10 cellular contexts compared by ENCODE assay signal in genomic region chr3:12964713-12965612, GRCh38.
DNase-seq lines count a peak whose midpoint lies in the region; ATAC-seq and TF ChIP-seq lines count a peak whose summit lies in the region.
"Had no signal": no experiment of that assay in that cellular context is flagged by ENCODE, and none has a peak within 500 bp of the region (broad histone marks: within the 10 kb centered on the region; RNA-seq: fewer than 3 reads in every experiment).

No MANE protein-coding gene starts in this region.

- TF ChIP-seq POLR2A in esophagus muscularis mucosa (IDR thresholded peaks at IDR 0.05; ENCODE audit: low read depth) = no peak
- no peak for TF ChIP-seq POLR2A in prostate gland (IDR thresholded peaks at IDR 0.05)

- H3K4me1 ChIP-seq in esophagus muscularis mucosa = peaks cover 91 to 93% (median 92%) of the 10 kb centered on the region in 4 donors
- H3K4me1 ChIP-seq in prostate gland (replicated peaks) = peaks cover 31% of the 10 kb centered on the region

- no peak for TF ChIP-seq CTCF in esophagus muscularis mucosa (IDR thresholded peaks at IDR 0.05)
- TF ChIP-seq CTCF in prostate gland (IDR thresholded peaks at IDR 0.05) = no peak

- H3K9me3 ChIP-seq in esophagus muscularis mucosa (no peaks in the 10 kb centered on the region), prostate gland (no peaks in the 10 kb centered on the region)

- DNase-seq in COLO668 (lab: John Stamatoyannopoulos, UW; ENCODE audit: unreplicated experiment) = peak; percentile 57
- peak; percentile 83 for DNase-seq in NCI-H2029 treated with DMSO at 0.1 percent for 48 hours (lab: John Stamatoyannopoulos, UW)
- no peak for DNase-seq in esophagus muscularis mucosa (ENCODE audit: extremely low spot score)
- DNase-seq in prostate gland (ENCODE audit: low spot score) = peak; percentile 64
- no peak for DNase-seq in stimulated activated CD4-positive, alpha-beta T cell treated with anti-CD3 and anti-CD28 coated beads, Interleukin-4, amount 100 ng/mL, for 24 hours
- DNase-seq in globus pallidus (ENCODE audit: low spot score) = no peak
- DNase-seq: mesendoderm had no signal

- intact Hi-C loops in esophagus muscularis mucosa (cut with DNase I) = no loop called here
- intact Hi-C loops in prostate gland (cut with DNase I) = loop anchor here (5.0 kb wide), 1 partner anchor 33 kb away; no protein-coding TSS in a partner anchor

- H3K4me3 ChIP-seq in esophagus muscularis mucosa = no peak overlapping the region
- H3K4me3 ChIP-seq in prostate gland = no peak overlapping the region

- ATAC-seq in GM18873 (IDR thresholded peaks at IDR 0.05; ENCODE audit: low FRiP score, unreplicated experiment) (no peak), HG02588 (IDR thresholded peaks at IDR 0.05; ENCODE audit: unreplicated experiment) (no peak)

- H3K27ac ChIP-seq in esophagus muscularis mucosa (replicated peaks in 1 of 4) (peak overlapping the region; percentile 22 to 50 (median 28)), prostate gland (peak overlapping the region; percentile 61 to 84)
- H3K27ac ChIP-seq: epithelial cell of prostate had no signal

- WGBS in esophagus muscularis mucosa = 74% methylated on average over 11 of the region's 11 CpGs
- WGBS in prostate gland = 59% methylated on average over 11 of the region's 11 CpGs

- no peaks in the 10 kb centered on the region for H3K36me3 ChIP-seq in esophagus muscularis mucosa
- no peaks in the 10 kb centered on the region for H3K36me3 ChIP-seq in prostate gland

- no peak for TF ChIP-seq EP300 in esophagus muscularis mucosa (IDR thresholded peaks at IDR 0.05)

- H3K27me3 ChIP-seq in esophagus muscularis mucosa = no peaks in the 10 kb centered on the region
- H3K27me3 ChIP-seq in prostate gland (replicated peaks; ENCODE audit: insufficient read depth) = no peaks in the 10 kb centered on the region

Comparison
In these comparisons a context has a peak if more than half of its experiments do, and no peak if none do; other contexts are left out.
1. DNase-seq: peak in COLO668 (single experiment), NCI-H2029 treated with DMSO at 0.1 percent for 48 hours (single experiment) and prostate gland (single experiment); none in esophagus muscularis mucosa (single experiment), stimulated activated CD4-positive, alpha-beta T cell treated with anti-CD3 and anti-CD28 coated beads, Interleukin-4, amount 100 ng/mL, for 24 hours (single experiment) and globus pallidus (single experiment).